ENCODE assay signal across 24 cellular contexts in the genomic region with DNA sequence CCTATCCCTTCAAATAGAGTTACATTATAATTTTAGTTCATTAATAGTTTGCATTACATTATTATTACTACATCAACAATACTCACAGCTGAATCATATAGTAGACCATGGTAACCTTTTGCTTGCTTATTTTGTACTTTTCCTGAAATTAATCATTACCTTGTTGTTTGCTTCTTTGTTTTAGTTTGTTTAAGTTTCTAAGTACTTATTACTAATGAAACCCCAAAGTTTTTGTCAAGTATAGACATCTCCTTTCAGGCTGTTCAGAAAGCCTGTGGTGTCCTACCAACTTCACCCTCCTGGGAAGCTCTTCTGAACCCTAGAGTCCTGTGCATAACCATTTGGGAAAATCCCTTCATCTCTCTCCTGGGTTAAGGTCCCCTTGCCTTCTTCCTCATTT. TPM values are rescaled to one million over a fixed set of nuclear protein-coding genes. Genes with fewer than 3 reads are reported as not detected.
DNase-seq lines count a peak whose midpoint lies in the region; ATAC-seq and TF ChIP-seq lines count a peak whose summit lies in the region.
"Had no signal": no experiment of that assay in that cellular context is flagged by ENCODE, and none has a peak within 500 bp of the region (broad histone marks: within the 10 kb centered on the region; RNA-seq: fewer than 3 reads in every experiment).

No MANE protein-coding gene starts in this region.

- H3K4ac ChIP-seq in mesenchymal stem cell (ENCODE audit: low read depth in 1 of 2, low read length in 2 of 2) = no peak overlapping the region

- H3K27ac ChIP-seq in mammary epithelial cell (ENCODE audit: insufficient read depth, low read depth, low read length) (peak overlapping the region; percentile 48), breast epithelium (no peak overlapping the region), mesenchymal stem cell (ENCODE audit: low read length, poor library complexity, severe bottlenecking) (no peak overlapping the region), colonic mucosa (no peak overlapping the region)

- no peaks in the 10 kb centered on the region for H3K79me2 ChIP-seq in mammary epithelial cell (ENCODE audit: insufficient read depth, low read length)

- in situ Hi-C loops in mammary epithelial cell (cut with MboI; ENCODE audit: low sequenced_read_pairs in 2 of 2) = loop anchor here in 1 of 2 donors (5.0 to 10.0 kb wide), 2 partner anchors 80 to 133 kb away; a partner anchor contains a TSS

- CTCF ChIA-PET in mammary epithelial cell (lab: Charles Lee; ENCODE audit: low non-redundant PET) = interaction anchor here (1.5 kb wide), 1 partner anchor 79 kb away, joined by 10 read pairs; no protein-coding TSS in a partner anchor
- CTCF ChIA-PET in activated CD4-positive, alpha-beta memory T cell treated with anti-CD3 and anti-CD28 coated beads, Interleukin-2, amount 10 ng/mL, durations not matched to agents 7 days and 5 days (lab: Charles Lee) = interaction anchor here (0.6 to 4.1 kb wide), 6 partner anchors 41 to 322 kb away, joined by 3 to 21 read pairs (median 3); a partner anchor contains a TSS

- H3K9me3 ChIP-seq in mammary epithelial cell (replicated peaks; ENCODE audit: insufficient read depth, low read length) = no peaks in the 10 kb centered on the region
- no peaks in the 10 kb centered on the region for H3K9me3 ChIP-seq in breast epithelium
- no peaks in the 10 kb centered on the region for H3K9me3 ChIP-seq in mesenchymal stem cell (ENCODE audit: control insufficient read depth, low read length)
- H3K9me3 ChIP-seq in colonic mucosa = no peaks in the 10 kb centered on the region

- H3K4me2 ChIP-seq in mammary epithelial cell (ENCODE audit: insufficient read depth, low read depth, low read length) = peak overlapping the region; percentile 35
- no peak overlapping the region for H3K4me2 ChIP-seq in mesenchymal stem cell (ENCODE audit: low read length, poor library complexity, severe bottlenecking)

- no TSS peak for BruUV-seq in mammary epithelial cell (replicated peaks; lab: Mats Ljungman, UMichigan)

- no peak for TF ChIP-seq POLR2A in breast epithelium (IDR thresholded peaks at IDR 0.05)

- dilution Hi-C loops in mammary epithelial cell (cut with HindIII; ENCODE audit: low sequenced_read_pairs) = loop anchor here (5.0 kb wide), 1 partner anchor 133 kb away; no protein-coding TSS in a partner anchor

- H2BK5ac ChIP-seq in mesenchymal stem cell (ENCODE audit: low read depth, low read length, poor library complexity, severe bottlenecking) = no peak overlapping the region

- H3K14ac ChIP-seq in mesenchymal stem cell (ENCODE audit: low read length in 2 of 2) = no peak overlapping the region

- no peaks in the 10 kb centered on the region for H3K27me3 Mint-ChIP-seq in chondrocyte (ENCODE audit: low read depth)
- peaks cover 5% of the 10 kb centered on the region for H3K27me3 Mint-ChIP-seq in activated CD4-positive, alpha-beta memory T cell treated with anti-CD3 and anti-CD28 coated beads, Interleukin-2, amount 10 ng/mL, durations not matched to agents 7 days and 5 days

- H3K4me1 Mint-ChIP-seq in chondrocyte (ENCODE audit: low read depth) = peaks cover 61% of the 10 kb centered on the region
- peaks cover 3% of the 10 kb centered on the region for H3K4me1 Mint-ChIP-seq in activated CD4-positive, alpha-beta memory T cell treated with anti-CD3 and anti-CD28 coated beads, Interleukin-2, amount 10 ng/mL, durations not matched to agents 7 days and 5 days

- H4K20me1 ChIP-seq in mammary epithelial cell (ENCODE audit: insufficient read depth, low read length) = no peaks in the 10 kb centered on the region

- H2AK5ac ChIP-seq in mesenchymal stem cell (ENCODE audit: low read length, severe bottlenecking) = peak overlapping the region; percentile 6

- H3K18ac ChIP-seq in mesenchymal stem cell (ENCODE audit: low read depth in 1 of 2, low read length in 2 of 2) = no peak overlapping the region

- H3K4me3 Mint-ChIP-seq in chondrocyte (ENCODE audit: unreplicated experiment) = no peak overlapping the region
- no peak overlapping the region for H3K4me3 Mint-ChIP-seq in activated CD4-positive, alpha-beta memory T cell treated with anti-CD3 and anti-CD28 coated beads, Interleukin-2, amount 10 ng/mL, durations not matched to agents 7 days and 5 days
- H3K4me3 Mint-ChIP-seq: B cell; CD4-positive, CD25-positive, alpha-beta regulatory T cell had no signal

- H2AFZ ChIP-seq in mammary epithelial cell (ENCODE audit: low read depth, low read length) = no peak overlapping the region
- H2AFZ ChIP-seq in mesenchymal stem cell (ENCODE audit: low read depth, low read length) = no peak overlapping the region

- no peak overlapping the region for H3K23ac ChIP-seq in mesenchymal stem cell (ENCODE audit: low read length in 2 of 2)

- H2BK15ac ChIP-seq in mesenchymal stem cell (ENCODE audit: low read depth, poor library complexity, severe bottlenecking) = no peak overlapping the region

- no peak overlapping the region for H3K9ac ChIP-seq in mammary epithelial cell (ENCODE audit: insufficient read depth, low read length)
- H3K9ac ChIP-seq in mesenchymal stem cell (ENCODE audit: low read length) = peak overlapping the region; percentile 85
- H3K9ac ChIP-seq in colonic mucosa (ENCODE audit: low read depth in 2 of 2, low read length in 2 of 2) = no peak overlapping the region

- POLR2A ChIA-PET in activated CD4-positive, alpha-beta memory T cell treated with anti-CD3 and anti-CD28 coated beads, Interleukin-2, amount 10 ng/mL, durations not matched to agents 7 days and 5 days (lab: Charles Lee) = interaction anchor here (1.0 kb wide), 1 partner anchor 63 kb away, joined by 3 read pairs; no protein-coding TSS in a partner anchor

- peaks cover 5% of the 10 kb centered on the region for H3K79me1 ChIP-seq in mesenchymal stem cell (replicated peaks; ENCODE audit: low read length, poor library complexity, severe bottlenecking)

- H3K4me3 ChIP-seq in mammary epithelial cell (replicated peaks in 1 of 3; ENCODE audit: insufficient read depth in 1 of 3, low read depth in 2 of 3, low read length in 3 of 3) (no peak overlapping the region), breast epithelium (no peak overlapping the region), mesenchymal stem cell (ENCODE audit: insufficient read depth in 1 of 2, low read depth in 1 of 2, low read length in 2 of 2) (no peak overlapping the region), colonic mucosa (no peak overlapping the region)
- H3K4me3 ChIP-seq: GM12878 had no signal

- DNase-seq in mammary epithelial cell (peak; percentile 66), breast epithelium (ENCODE audit: low spot score in 2 of 2) (no peak), chondrocyte (ENCODE audit: low spot score) (no peak), mesenchymal stem cell (no peak), colonic mucosa (no peak)
- DNase-seq in activated CD4-positive, alpha-beta memory T cell treated with anti-CD3 and anti-CD28 coated beads, Interleukin-2, amount 10 ng/mL, durations not matched to agents 7 days and 5 days = no peak
- DNase-seq: 8988T; CD4-positive, CD25-positive, alpha-beta regulatory T cell; COR-L47; GF-D8; GOT3; KG1; MV-4-11; NCI-H187; NCI-H2107; NCI-H510A treated with DMSO at 0.1 percent for 48 hours; NCI-H774; RPMI8226; SIG-M5 had no signal

- no peak overlapping the region for H2BK120ac ChIP-seq in mesenchymal stem cell (ENCODE audit: low read depth, low read length)

- H3K36me3 ChIP-seq in mammary epithelial cell (ENCODE audit: insufficient read depth, low read length) = no peaks in the 10 kb centered on the region
- no peaks in the 10 kb centered on the region for H3K36me3 ChIP-seq in breast epithelium
- H3K36me3 ChIP-seq in mesenchymal stem cell (ENCODE audit: control insufficient read depth in 1 of 2, insufficient read depth in 2 of 2, low read depth in 1 of 2, low read length in 2 of 2) = no peaks in the 10 kb centered on the region
- H3K36me3 ChIP-seq in colonic mucosa = no peaks in the 10 kb centered on the region

- H4K8ac ChIP-seq in mesenchymal stem cell (ENCODE audit: low read length) = no peak overlapping the region

- no peak for ATAC-seq in HG02970 (IDR thresholded peaks at IDR 0.05; ENCODE audit: low FRiP score, unreplicated experiment)
- no peak for ATAC-seq in GM21447 (IDR thresholded peaks at IDR 0.05; ENCODE audit: unreplicated experiment)
- ATAC-seq: GM12878, HCT116 had no signal

- intact Hi-C loops in mammary epithelial cell (cut with micrococcal nuclease) = loop anchor here (5.0 to 10.0 kb wide), 3 partner anchors 233 to 728 kb away; no protein-coding TSS in a partner anchor
- intact Hi-C loops in breast epithelium (cut with DNase I; ENCODE audit: low total_unique reads) = loop anchor here (10.0 kb wide), 1 partner anchor 80 kb away; a partner anchor contains a TSS
- intact Hi-C loops in colonic mucosa (cut with DNase I) = loop anchor here (2.0 kb wide), 1 partner anchor 78 kb away; no protein-coding TSS in a partner anchor

- H4K91ac ChIP-seq in mesenchymal stem cell (ENCODE audit: low read length) = no peak overlapping the region

- TF ChIP-seq CTCF in mammary epithelial cell (conservative IDR thresholded peaks at IDR 0.05 in 1 of 2, IDR thresholded peaks at IDR 0.05 in 1 of 2; ENCODE audit: extremely low read depth in 1 of 2, insufficient read depth in 1 of 2, low read depth in 1 of 2, low read length in 2 of 2) = no peak
- TF ChIP-seq CTCF in breast epithelium (IDR thresholded peaks at IDR 0.05) = no peak
- no peak for TF ChIP-seq CTCF in chondrocyte (IDR thresholded peaks at IDR 0.05)
- TF ChIP-seq CTCF in colonic mucosa (IDR thresholded peaks at IDR 0.05) = no peak

- H2BK12ac ChIP-seq in mesenchymal stem cell (ENCODE audit: low read length in 2 of 2) = no peak overlapping the region

- H3K36me3 Mint-ChIP-seq in chondrocyte (ENCODE audit: low read depth) = no peaks in the 10 kb centered on the region
- no peaks in the 10 kb centered on the region for H3K36me3 Mint-ChIP-seq in activated CD4-positive, alpha-beta memory T cell treated with anti-CD3 and anti-CD28 coated beads, Interleukin-2, amount 10 ng/mL, durations not matched to agents 7 days and 5 days (ENCODE audit: low read depth)
- H3K36me3 Mint-ChIP-seq: CD4-positive, CD25-positive, alpha-beta regulatory T cell had no signal

- peak overlapping the region; percentile 52 for H3K27ac Mint-ChIP-seq in chondrocyte (ENCODE audit: unreplicated experiment)
- no peak overlapping the region for H3K27ac Mint-ChIP-seq in activated CD4-positive, alpha-beta memory T cell treated with anti-CD3 and anti-CD28 coated beads, Interleukin-2, amount 10 ng/mL, durations not matched to agents 7 days and 5 days
- H3K27ac Mint-ChIP-seq: B cell; CD4-positive, CD25-positive, alpha-beta regulatory T cell had no signal

- H3K4me1 ChIP-seq in mammary epithelial cell (ENCODE audit: insufficient read depth, low read length) (peaks cover 48% of the 10 kb centered on the region), breast epithelium (no peaks in the 10 kb centered on the region), mesenchymal stem cell (ENCODE audit: control insufficient read depth, insufficient read depth, low read depth, low read length) (peaks cover 32% of the 10 kb centered on the region), colonic mucosa (no peaks in the 10 kb centered on the region)

- no peaks in the 10 kb centered on the region for H3K27me3 ChIP-seq in mammary epithelial cell (ENCODE audit: insufficient read depth, low read length)
- no peaks in the 10 kb centered on the region for H3K27me3 ChIP-seq in breast epithelium
- no peaks in the 10 kb centered on the region for H3K27me3 ChIP-seq in mesenchymal stem cell (ENCODE audit: control insufficient read depth in 1 of 2, insufficient read depth in 1 of 2, low read length in 2 of 2)
- no peaks in the 10 kb centered on the region for H3K27me3 ChIP-seq in colonic mucosa

- H3K9me3 Mint-ChIP-seq in chondrocyte (ENCODE audit: low read depth) = peaks cover 4% of the 10 kb centered on the region
- H3K9me3 Mint-ChIP-seq in activated CD4-positive, alpha-beta memory T cell treated with anti-CD3 and anti-CD28 coated beads, Interleukin-2, amount 10 ng/mL, durations not matched to agents 7 days and 5 days = no peaks in the 10 kb centered on the region
- H3K9me3 Mint-ChIP-seq: CD4-positive, CD25-positive, alpha-beta regulatory T cell had no signal

RNA-seq across cellular contexts. Expression of a gene that starts 43.5 kb away (rescaled TPM):
- total RNA-seq in mammary epithelial cell = 100 to 1,000 TPM; 160 to 162 TPM
- polyA plus RNA-seq in mammary epithelial cell = 223 TPM
- polyA minus RNA-seq in mammary epithelial cell = 181 TPM
- 100 to 1,000 TPM; 199 to 349 (median 264) TPM for total RNA-seq in breast epithelium
- total RNA-seq in chondrocyte = 361 to 405 TPM (median 404 TPM) in 3 replicates
- 425 TPM for polyA plus RNA-seq in mesenchymal stem cell (2013, experiment 1 of 2)
- polyA plus RNA-seq in mesenchymal stem cell (2013, experiment 2 of 2) = 455 TPM
- total RNA-seq in activated CD4-positive, alpha-beta memory T cell treated with anti-CD3 and anti-CD28 coated beads, Interleukin-2, amount 10 ng/mL, durations not matched to agents 7 days and 5 days = 10 to 100 TPM; 36.1 to 36.7 TPM
- 100 to 1,000 TPM; 158 to 190 TPM for total RNA-seq in colonic mucosa
